In the genomic region with DNA sequence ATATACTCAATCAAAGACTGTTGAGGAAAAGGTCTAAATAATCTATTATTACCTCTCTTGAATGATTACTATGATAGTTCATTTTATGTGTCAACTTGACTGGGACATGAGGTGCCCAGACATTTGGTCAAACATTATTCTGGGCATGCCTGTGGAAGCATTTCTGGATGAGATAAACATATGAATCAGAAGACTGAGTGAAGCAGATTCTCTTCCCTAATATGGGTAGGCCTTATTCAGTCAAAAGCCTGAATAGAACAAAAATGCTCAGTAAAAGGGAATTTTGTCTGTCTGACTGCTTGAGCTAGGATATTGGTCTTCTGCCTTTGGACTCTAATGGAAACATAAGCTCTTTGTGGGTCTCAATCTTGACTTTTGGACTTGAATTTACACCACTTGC, we compare ENCODE assay signal across 16 cellular contexts.
A peak's percentile ranks its signal among the peaks of the same experiment; 100 is the strongest.
DNase-seq lines count a peak whose midpoint lies in the region; TF ChIP-seq lines count a peak whose summit lies in the region.
"Had no signal": no experiment of that assay in that cellular context is flagged by ENCODE, and none has a peak within 500 bp of the region (broad histone marks: within the 10 kb centered on the region; RNA-seq: fewer than 3 reads in every experiment).

No MANE protein-coding gene starts in this region.

- no peak for TF ChIP-seq CTCF in GM10248 (IDR thresholded peaks at IDR 0.05; ENCODE audit: control extremely low read depth, extremely low read depth, low read depth, missing control alignments)
- TF ChIP-seq CTCF in PC-9 (conservative IDR thresholded peaks at IDR 0.05): no peak

- peak overlapping the region; percentile 61 for H4K91ac ChIP-seq in trophoblast cell (ENCODE audit: low read depth, low read length)

- peaks cover 4% of the 10 kb centered on the region for H3K27me3 Mint-ChIP-seq in activated CD4-positive, alpha-beta memory T cell treated with anti-CD3 and anti-CD28 coated beads for 36 hours
- H3K27me3 Mint-ChIP-seq: CD4-positive, CD25-positive, alpha-beta regulatory T cell had no signal

- H3K9me3 ChIP-seq in trophoblast cell (ENCODE audit: insufficient read depth, low read depth, low read length): no peaks in the 10 kb centered on the region
- 0 out of 2 replicates have a peak, but pooled peaks cover 6% of the 10 kb centered on the region for H3K9me3 ChIP-seq in PC-9 (ENCODE audit: insufficient read depth, low read depth)
- H3K9me3 ChIP-seq: HAP-1 had no signal

- H3K4me1 Mint-ChIP-seq in activated CD4-positive, alpha-beta memory T cell treated with anti-CD3 and anti-CD28 coated beads for 36 hours (ENCODE audit: low read depth): peaks cover 5% of the 10 kb centered on the region

- H4K20me1 ChIP-seq in PC-9 (ENCODE audit: insufficient read depth): no peaks in the 10 kb centered on the region
- H4K20me1 ChIP-seq: BLaER1 treated with 17β-estradiol and CSF1 and Interleukin-3, amounts not matched to agents 10 nM and 100 nM had no signal

- H3F3A ChIP-seq in PC-9 (ENCODE audit: insufficient read depth, low read depth): peaks cover 7% of the 10 kb centered on the region

- no peak overlapping the region for H3K23ac ChIP-seq in trophoblast cell (ENCODE audit: low read length)

- H3K27ac ChIP-seq in trophoblast cell (ENCODE audit: low read depth, low read length) (no peak overlapping the region), PC-9 (no peak overlapping the region)
- H3K27ac ChIP-seq: BLaER1 treated with 17β-estradiol and CSF1 and Interleukin-3, amounts not matched to agents 10 nM and 100 nM; HL-60 had no signal

- H2BK5ac ChIP-seq in trophoblast cell (ENCODE audit: low read depth, low read length, poor library complexity): peak overlapping the region; percentile 54

- no peaks in the 10 kb centered on the region for H3K9me2 ChIP-seq in PC-9 (ENCODE audit: insufficient read depth)

- H3K36me3 ChIP-seq in trophoblast cell (ENCODE audit: control insufficient read depth in 1 of 2, insufficient read depth in 2 of 2, low read length in 2 of 2) (no peaks in the 10 kb centered on the region), PC-9 (ENCODE audit: low read depth) (no peaks in the 10 kb centered on the region)
- H3K36me3 ChIP-seq: BLaER1 treated with 17β-estradiol and CSF1 and Interleukin-3, amounts not matched to agents 10 nM and 100 nM; HAP-1 had no signal

- POLR2A ChIA-PET in GM10248 (lab: Yijun Ruan, JAX) (no interaction called here), PC-9 (lab: Charles Lee; ENCODE audit: unreplicated experiment) (interaction anchor here (0.6 kb wide), 1 partner anchor 306 kb away, joined by 3 read pairs; no protein-coding TSS in a partner anchor)
- POLR2A ChIA-PET in activated CD4-positive, alpha-beta memory T cell treated with anti-CD3 and anti-CD28 coated beads for 36 hours (lab: Charles Lee): no interaction called here

- no peak overlapping the region for H3K18ac ChIP-seq in trophoblast cell (ENCODE audit: low read length)

- DNase-seq in EH (ENCODE audit: low read depth) (peak; percentile 55), amniotic epithelial cell (ENCODE audit: low read depth) (peak; percentile 15), fibroblast of peridontal ligament (ENCODE audit: extremely low read depth) (peak; percentile 10), trophoblast cell (peak; percentile 27 to 78), GM10248 (ENCODE audit: extremely low spot score) (no peak), PC-9 (no peak)
- no peak for DNase-seq in activated CD4-positive, alpha-beta memory T cell treated with anti-CD3 and anti-CD28 coated beads for 36 hours
- DNase-seq: 8988T; ACHN; CD4-positive, CD25-positive, alpha-beta regulatory T cell; DMS153; DMS79 treated with DMSO at 0.1 percent for 48 hours; GDM1 had no signal

- H2BK120ac ChIP-seq in trophoblast cell (ENCODE audit: insufficient read depth, low read length, poor library complexity): peak overlapping the region; percentile 15

- no peak overlapping the region for H3K4me3 Mint-ChIP-seq in activated CD4-positive, alpha-beta memory T cell treated with anti-CD3 and anti-CD28 coated beads for 36 hours
- H3K4me3 Mint-ChIP-seq: CD4-positive, CD25-positive, alpha-beta regulatory T cell had no signal

- peaks cover 5% of the 10 kb centered on the region for H3K9me3 Mint-ChIP-seq in activated CD4-positive, alpha-beta memory T cell treated with anti-CD3 and anti-CD28 coated beads for 36 hours

- no peak overlapping the region for H2AK5ac ChIP-seq in trophoblast cell (ENCODE audit: low read length)

- H3K79me2 ChIP-seq in trophoblast cell (ENCODE audit: control insufficient read depth, insufficient read depth, low read length, poor library complexity) (peaks cover 2% of the 10 kb centered on the region), PC-9 (ENCODE audit: low read depth) (no peaks in the 10 kb centered on the region)

- no peak overlapping the region for H4K12ac ChIP-seq in trophoblast cell (ENCODE audit: low read depth, low read length)

- H2AFZ ChIP-seq in trophoblast cell (ENCODE audit: insufficient read depth, low read length, poor library complexity) (no peak overlapping the region), PC-9 (no peak overlapping the region)

- H3K9ac ChIP-seq in trophoblast cell (ENCODE audit: low read length): no peak overlapping the region
- H3K9ac ChIP-seq: BLaER1 treated with 17β-estradiol and CSF1 and Interleukin-3, amounts not matched to agents 10 nM and 100 nM had no signal

- H3K4me1 ChIP-seq in trophoblast cell (ENCODE audit: control insufficient read depth in 1 of 2, insufficient read depth in 2 of 2, low read length in 2 of 2) (peaks cover 16 to 33% of the 10 kb centered on the region in 2 experiments), PC-9 (replicated peaks; ENCODE audit: insufficient read depth) (peaks cover 46% of the 10 kb centered on the region)
- H3K4me1 ChIP-seq: BLaER1 treated with 17β-estradiol and CSF1 and Interleukin-3, amounts not matched to agents 10 nM and 100 nM had no signal

- H3K27me3 ChIP-seq in trophoblast cell (ENCODE audit: insufficient read depth, low read length) (no peaks in the 10 kb centered on the region), PC-9 (ENCODE audit: insufficient read depth, low read depth) (no peaks in the 10 kb centered on the region)
- H3K27me3 ChIP-seq: BLaER1 treated with 17β-estradiol and CSF1 and Interleukin-3, amounts not matched to agents 10 nM and 100 nM had no signal

- no peak overlapping the region for H3K4ac ChIP-seq in trophoblast cell (ENCODE audit: low read depth, low read length)

- H3K27ac Mint-ChIP-seq in activated CD4-positive, alpha-beta memory T cell treated with anti-CD3 and anti-CD28 coated beads for 36 hours: no peak overlapping the region
- H3K27ac Mint-ChIP-seq: CD4-positive, CD25-positive, alpha-beta regulatory T cell had no signal

- no TSS peak for BruUV-seq in PC-9 (replicated peaks; lab: Mats Ljungman, UMichigan)

- no peak overlapping the region for H4K8ac ChIP-seq in trophoblast cell (ENCODE audit: low read depth, low read length)

- intact Hi-C loops in activated CD4-positive, alpha-beta memory T cell treated with anti-CD3 and anti-CD28 coated beads for 36 hours (cut with micrococcal nuclease): no loop called here
- intact Hi-C loops in PC-9 (cut with micrococcal nuclease; ENCODE audit: unreplicated experiment): no loop called here

- peaks cover 2% of the 10 kb centered on the region for H3K36me3 Mint-ChIP-seq in activated CD4-positive, alpha-beta memory T cell treated with anti-CD3 and anti-CD28 coated beads for 36 hours
- H3K36me3 Mint-ChIP-seq: CD4-positive, CD25-positive, alpha-beta regulatory T cell had no signal

- H3K79me1 ChIP-seq in trophoblast cell (ENCODE audit: low read length): peaks cover 30% of the 10 kb centered on the region

- peak overlapping the region; percentile 32 for H2BK12ac ChIP-seq in trophoblast cell (ENCODE audit: low read length)

- no peak overlapping the region for H3K4me3 ChIP-seq in trophoblast cell (ENCODE audit: low read depth, low read length)
- no peak overlapping the region for H3K4me3 ChIP-seq in PC-9
- H3K4me3 ChIP-seq: BLaER1 treated with 17β-estradiol and CSF1 and Interleukin-3, amounts not matched to agents 10 nM and 100 nM; HAP-1 had no signal

- H3K4me2 ChIP-seq in trophoblast cell (ENCODE audit: low read length) (no peak overlapping the region), PC-9 (no peak overlapping the region)
- H3K4me2 ChIP-seq: BLaER1 treated with 17β-estradiol and CSF1 and Interleukin-3, amounts not matched to agents 10 nM and 100 nM had no signal

- H3K14ac ChIP-seq in trophoblast cell (ENCODE audit: low read length): no peak overlapping the region

- CTCF ChIA-PET in GM10248 (lab: Yijun Ruan, JAX): no interaction called here
- CTCF ChIA-PET in activated CD4-positive, alpha-beta memory T cell treated with anti-CD3 and anti-CD28 coated beads for 36 hours (lab: Charles Lee): interaction anchor here (1.1 kb wide), 1 partner anchor 9 kb away, joined by 4 read pairs; no protein-coding TSS in a partner anchor
- CTCF ChIA-PET in PC-9 (lab: Charles Lee): interaction anchor here (0.6 kb wide), 1 partner anchor 130 kb away, joined by 11 read pairs; no protein-coding TSS in a partner anchor

Comparison
In these comparisons a context has a peak if more than half of its experiments do, and no peak if none do; other contexts are left out.
1. DNase-seq: peak in EH (single experiment), amniotic epithelial cell (single experiment), fibroblast of peridontal ligament (single experiment) and trophoblast cell (2 of 2); none in GM10248 (single experiment), activated CD4-positive, alpha-beta memory T cell treated with anti-CD3 and anti-CD28 coated beads for 36 hours (single experiment) and PC-9 (0 of 2).